Comparison of ENCODE assay signal across 8 cellular contexts in the genomic region with DNA sequence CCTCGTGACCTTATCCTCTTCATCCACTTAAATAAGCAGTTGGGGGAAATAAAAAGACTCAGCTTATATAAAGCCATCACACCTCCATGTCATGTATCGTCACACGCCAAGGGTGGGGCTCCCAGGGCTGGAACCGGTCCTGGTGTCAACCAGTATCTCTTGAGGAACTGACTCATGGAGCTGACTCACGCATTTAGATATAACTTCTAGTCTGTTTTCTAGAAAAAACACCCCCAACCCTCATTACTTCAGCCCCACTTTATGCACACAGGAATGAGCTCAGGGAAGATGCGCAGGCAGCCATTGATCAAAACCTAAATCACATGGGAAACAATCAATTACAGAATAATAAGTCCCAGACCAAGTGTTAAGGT.
DNase-seq lines count a peak whose midpoint lies in the region; ATAC-seq, FAIRE-seq and TF ChIP-seq lines count a peak whose summit lies in the region.

No MANE protein-coding gene starts in this region.

- H3K36me3 ChIP-seq in RWPE2 (ENCODE audit: low read depth), result no peaks in the 10 kb centered on the region
- no peaks in the 10 kb centered on the region for H3K36me3 ChIP-seq in duodenal mucosa (ENCODE audit: control insufficient read depth in 1 of 2, insufficient read depth in 2 of 2, low read length in 2 of 2)

- H3K27me3 ChIP-seq in RWPE2 (ENCODE audit: insufficient read depth, poor library complexity, severe bottlenecking) (no peaks in the 10 kb centered on the region), duodenal mucosa (ENCODE audit: control insufficient read depth in 1 of 2, insufficient read depth in 2 of 2, low read length in 2 of 2) (peaks cover 0 to 4% of the 10 kb centered on the region in 2 donors)

- no peak for TF ChIP-seq CTCF in RWPE2 (IDR thresholded peaks at IDR 0.05; ENCODE audit: poor library complexity, severe bottlenecking)

- peak overlapping the region in 1 of 2 donors; percentile 35 for H3K9ac ChIP-seq in duodenal mucosa (ENCODE audit: low read depth in 1 of 2, low read length in 2 of 2)

- DNase-seq in GM19239 (ENCODE audit: insufficient read length, low spot score), result no peak
- peak; percentile 87 for DNase-seq in RWPE2 (ENCODE audit: low spot score)
- DNase-seq in putamen (ENCODE audit: low spot score), result peak; percentile 19
- no peak for DNase-seq in GOT3 (lab: John Stamatoyannopoulos, UW)
- DNase-seq in kidney glomerular epithelial cell (lab: John Stamatoyannopoulos, UW), result no peak

- H3K9me3 ChIP-seq in RWPE2 (ENCODE audit: severe bottlenecking) (no peaks in the 10 kb centered on the region), duodenal mucosa (ENCODE audit: control insufficient read depth in 1 of 2, low read length in 2 of 2) (no peaks in the 10 kb centered on the region)

- H3K4me3 ChIP-seq in RWPE2 (ENCODE audit: severe bottlenecking), result peak overlapping the region; percentile 17
- peak overlapping the region; percentile 48 to 63 for H3K4me3 ChIP-seq in duodenal mucosa (ENCODE audit: low read depth in 1 of 2, low read length in 2 of 2)

- FAIRE-seq in GM19239 (lab: Jason Lieb, UNC), result peak; percentile 28

- H3K4me1 ChIP-seq in RWPE2 (ENCODE audit: insufficient read depth, poor library complexity, severe bottlenecking) (peaks cover 21% of the 10 kb centered on the region), duodenal mucosa (ENCODE audit: control insufficient read depth in 1 of 2, insufficient read depth in 2 of 2, low read length in 2 of 2) (peaks cover 10 to 13% of the 10 kb centered on the region in 2 donors)

- ATAC-seq in RWPE2 (ENCODE audit: low read depth), result peak; percentile 53
- ATAC-seq in HG03432 (IDR thresholded peaks at IDR 0.05; ENCODE audit: unreplicated experiment), result no peak
- no peak for ATAC-seq in HG03520 (IDR thresholded peaks at IDR 0.05; ENCODE audit: unreplicated experiment)

- peak overlapping the region; percentile 93 for H3K27ac ChIP-seq in RWPE2 (ENCODE audit: poor library complexity, severe bottlenecking)
- H3K27ac ChIP-seq in duodenal mucosa (ENCODE audit: low read depth, low read length), result no peak overlapping the region

Comparison
In these comparisons a context has a peak if more than half of its experiments do, and no peak if none do; other contexts are left out.
1. DNase-seq: peak in RWPE2 (single experiment) and putamen (single experiment); none in GM19239 (single experiment), GOT3 (single experiment) and kidney glomerular epithelial cell (single experiment).